11 cellular contexts compared by ENCODE assay signal in genomic region chr12:68481181-68481941, GRCh38.
DNase-seq lines count a peak whose midpoint lies in the region; ATAC-seq and TF ChIP-seq lines count a peak whose summit lies in the region.
"Had no signal": no experiment of that assay in that cellular context is flagged by ENCODE, and none has a peak within 500 bp of the region (broad histone marks: within the 10 kb centered on the region; RNA-seq: fewer than 3 reads in every experiment).

No MANE protein-coding gene starts in this region.

- H3K36me3 ChIP-seq in BE2C: no peaks in the 10 kb centered on the region

- peaks cover 14% of the 10 kb centered on the region for H3K9me3 Mint-ChIP-seq in activated CD4-positive, alpha-beta T cell treated with anti-CD3 and anti-CD28 coated beads, Interleukin-2, amount 10 ng/mL, durations not matched to agents 24 days and 14 days
- H3K9me3 Mint-ChIP-seq in T-helper 2 cell treated with Interferon-gamma antibody and Interleukin-4, amounts not matched to agents 5 μg/mL and 100 μg/mL, for 36 hours: peaks cover 17% of the 10 kb centered on the region
- H3K9me3 Mint-ChIP-seq in stimulated activated naive B cell treated with anti-CD40 and anti-IgM and Interleukin-4, amounts not matched to agents 10 μg/mL and 1 μg/mL and 100 μg/mL, for 72 hours: no peaks in the 10 kb centered on the region

- peak overlapping the region; percentile 92 for H3K27ac Mint-ChIP-seq in activated CD4-positive, alpha-beta T cell treated with anti-CD3 and anti-CD28 coated beads, Interleukin-2, amount 10 ng/mL, durations not matched to agents 24 days and 14 days
- H3K27ac Mint-ChIP-seq in T-helper 2 cell treated with Interferon-gamma antibody and Interleukin-4, amounts not matched to agents 5 μg/mL and 100 μg/mL, for 36 hours: peak overlapping the region; percentile 79
- peak overlapping the region; percentile 56 for H3K27ac Mint-ChIP-seq in stimulated activated naive B cell treated with anti-CD40 and anti-IgM and Interleukin-4, amounts not matched to agents 10 μg/mL and 1 μg/mL and 100 μg/mL, for 72 hours

- peak; percentile 71 for DNase-seq in activated CD4-positive, alpha-beta T cell treated with anti-CD3 and anti-CD28 coated beads, Interleukin-2, amount 10 ng/mL, durations not matched to agents 24 days and 14 days
- DNase-seq in activated CD4-positive, alpha-beta T cell treated with anti-CD3 and anti-CD28 coated beads for 1 hour: no peak
- peak; percentile 21 for DNase-seq in T-helper 2 cell treated with Interferon-gamma antibody and Interleukin-4, amounts not matched to agents 5 μg/mL and 100 μg/mL, for 36 hours (ENCODE audit: low spot score)
- no peak for DNase-seq in stimulated activated naive B cell treated with anti-CD40 and anti-IgM and Interleukin-4, amounts not matched to agents 10 μg/mL and 1 μg/mL and 100 μg/mL, for 72 hours
- DNase-seq in BE2C (no peak), NCI-H1436 (lab: John Stamatoyannopoulos, UW) (no peak)
- no peak for DNase-seq in effector CD8-positive, alpha-beta T cell (lab: John Stamatoyannopoulos, UW)
- DNase-seq: midbrain, SW 1271 had no signal

- TF ChIP-seq CTCF in BE2C (IDR thresholded peaks at IDR 0.05; ENCODE audit: low read depth, low read length): no peak

- H3K36me3 Mint-ChIP-seq in activated CD4-positive, alpha-beta T cell treated with anti-CD3 and anti-CD28 coated beads, Interleukin-2, amount 10 ng/mL, durations not matched to agents 24 days and 14 days (ENCODE audit: low read depth): peaks cover 16% of the 10 kb centered on the region
- H3K36me3 Mint-ChIP-seq in T-helper 2 cell treated with Interferon-gamma antibody and Interleukin-4, amounts not matched to agents 5 μg/mL and 100 μg/mL, for 36 hours (ENCODE audit: low read depth): peaks cover 5% of the 10 kb centered on the region
- H3K36me3 Mint-ChIP-seq in stimulated activated naive B cell treated with anti-CD40 and anti-IgM and Interleukin-4, amounts not matched to agents 10 μg/mL and 1 μg/mL and 100 μg/mL, for 72 hours: peaks cover 0 to 7% of the 10 kb centered on the region in 2 donors

- peak; percentile 51 for ATAC-seq in HG02840 (IDR thresholded peaks at IDR 0.05; ENCODE audit: low FRiP score, unreplicated experiment)
- peak; percentile 50 to 53 for ATAC-seq in stimulated activated naive B cell treated with anti-CD40 and anti-IgM and Interleukin-4, amounts not matched to agents 10 μg/mL and 1 μg/mL and 100 μg/mL, for 72 hours (replicated peaks)
- ATAC-seq: A549 had no signal

- H3K4me1 ChIP-seq in BE2C: no peaks in the 10 kb centered on the region

- H3K27me3 Mint-ChIP-seq in activated CD4-positive, alpha-beta T cell treated with anti-CD3 and anti-CD28 coated beads, Interleukin-2, amount 10 ng/mL, durations not matched to agents 24 days and 14 days: no peaks in the 10 kb centered on the region
- H3K27me3 Mint-ChIP-seq in T-helper 2 cell treated with Interferon-gamma antibody and Interleukin-4, amounts not matched to agents 5 μg/mL and 100 μg/mL, for 36 hours (ENCODE audit: low read depth): no peaks in the 10 kb centered on the region
- H3K27me3 Mint-ChIP-seq in stimulated activated naive B cell treated with anti-CD40 and anti-IgM and Interleukin-4, amounts not matched to agents 10 μg/mL and 1 μg/mL and 100 μg/mL, for 72 hours: no peaks in the 10 kb centered on the region

- H3K9me3 ChIP-seq in BE2C: no peaks in the 10 kb centered on the region

- no peak overlapping the region for H3K4me3 ChIP-seq in BE2C (ENCODE audit: low read depth, low read length)
- H3K4me3 ChIP-seq: A549 had no signal

- peaks cover 43% of the 10 kb centered on the region for H3K4me1 Mint-ChIP-seq in activated CD4-positive, alpha-beta T cell treated with anti-CD3 and anti-CD28 coated beads, Interleukin-2, amount 10 ng/mL, durations not matched to agents 24 days and 14 days
- H3K4me1 Mint-ChIP-seq in T-helper 2 cell treated with Interferon-gamma antibody and Interleukin-4, amounts not matched to agents 5 μg/mL and 100 μg/mL, for 36 hours (ENCODE audit: low read depth): peaks cover 50% of the 10 kb centered on the region
- H3K4me1 Mint-ChIP-seq in stimulated activated naive B cell treated with anti-CD40 and anti-IgM and Interleukin-4, amounts not matched to agents 10 μg/mL and 1 μg/mL and 100 μg/mL, for 72 hours: peaks cover 18 to 50% of the 10 kb centered on the region in 2 donors

- peak overlapping the region; percentile 64 for H3K4me3 Mint-ChIP-seq in activated CD4-positive, alpha-beta T cell treated with anti-CD3 and anti-CD28 coated beads, Interleukin-2, amount 10 ng/mL, durations not matched to agents 24 days and 14 days
- peak overlapping the region; percentile 63 for H3K4me3 Mint-ChIP-seq in T-helper 2 cell treated with Interferon-gamma antibody and Interleukin-4, amounts not matched to agents 5 μg/mL and 100 μg/mL, for 36 hours
- H3K4me3 Mint-ChIP-seq in stimulated activated naive B cell treated with anti-CD40 and anti-IgM and Interleukin-4, amounts not matched to agents 10 μg/mL and 1 μg/mL and 100 μg/mL, for 72 hours: peak overlapping the region; percentile 55 to 57

- H3K27me3 ChIP-seq in BE2C: no peaks in the 10 kb centered on the region

- intact Hi-C loops in activated CD4-positive, alpha-beta T cell treated with anti-CD3 and anti-CD28 coated beads, Interleukin-2, amount 10 ng/mL, durations not matched to agents 24 days and 14 days (cut with micrococcal nuclease): loop anchor here (1.0 to 10.0 kb wide), 8 partner anchors 16 to 217 kb away; partner anchors contain the start of gene NUP107

Comparison
In these comparisons a context has a peak if more than half of its experiments do, and no peak if none do; other contexts are left out.
1. DNase-seq: peak in activated CD4-positive, alpha-beta T cell treated with anti-CD3 and anti-CD28 coated beads, Interleukin-2, amount 10 ng/mL, durations not matched to agents 24 days and 14 days (single experiment) and T-helper 2 cell treated with Interferon-gamma antibody and Interleukin-4, amounts not matched to agents 5 μg/mL and 100 μg/mL, for 36 hours (single experiment); none in activated CD4-positive, alpha-beta T cell treated with anti-CD3 and anti-CD28 coated beads for 1 hour (single experiment), stimulated activated naive B cell treated with anti-CD40 and anti-IgM and Interleukin-4, amounts not matched to agents 10 μg/mL and 1 μg/mL and 100 μg/mL, for 72 hours (single experiment), BE2C (single experiment), NCI-H1436 (single experiment) and effector CD8-positive, alpha-beta T cell (single experiment).
2. Peak in every context shown above with its lines, with median percentiles within 50 percentile points of each other: H3K27ac Mint-ChIP-seq and H3K4me3 Mint-ChIP-seq.